In the genomic region with DNA sequence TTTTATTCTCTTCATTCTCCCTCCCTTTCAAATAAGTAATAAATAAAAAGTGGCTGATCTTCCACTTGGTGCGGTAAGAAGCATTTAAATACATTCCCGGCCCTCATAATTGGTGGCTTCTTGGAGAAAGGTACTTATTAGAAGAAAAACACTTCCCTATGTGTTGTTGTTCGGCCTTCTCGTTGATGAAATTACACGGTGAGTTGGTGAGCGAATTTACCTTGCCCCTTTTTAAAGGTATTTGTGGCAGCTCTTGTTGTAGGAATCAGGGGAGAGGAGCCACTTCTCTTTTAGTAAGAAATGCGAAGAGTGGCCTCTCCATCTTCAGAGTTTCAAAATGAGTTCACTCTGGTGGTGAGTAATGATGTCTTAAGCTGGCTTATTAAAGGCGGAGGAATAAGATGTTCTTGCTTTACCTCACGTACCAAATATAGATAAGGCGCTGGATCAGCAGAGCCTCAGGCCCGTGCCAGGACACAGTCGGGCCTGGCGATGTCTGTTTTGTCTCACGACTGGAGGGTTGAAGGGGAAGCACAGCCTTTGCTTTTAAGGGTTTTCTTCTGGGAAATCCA, we compare ENCODE assay signal across 8 cellular contexts.
DNase-seq lines count a peak whose midpoint lies in the region; ATAC-seq, FAIRE-seq and TF ChIP-seq lines count a peak whose summit lies in the region.

No MANE protein-coding gene starts in this region.

- H3K36me3 Mint-ChIP-seq in glutamatergic neuron (ENCODE audit: unreplicated experiment): no peaks in the 10 kb centered on the region

- H3K4me1 ChIP-seq in heart right ventricle (peaks cover 7 to 80% (median 44%) of the 10 kb centered on the region in 9 donors), urinary bladder (ENCODE audit: insufficient read depth) (no peaks in the 10 kb centered on the region), spleen (peaks cover 0 to 38% (median 14%) of the 10 kb centered on the region in 6 donors)

- H3K27ac Mint-ChIP-seq in glutamatergic neuron (ENCODE audit: unreplicated experiment): no peak overlapping the region

- peak; percentile 66 for DNase-seq in A172 (ENCODE audit: low spot score)
- DNase-seq in GM19239 (ENCODE audit: insufficient read length, low spot score): peak; percentile 41
- peak; percentile 61 for DNase-seq in SIG-M5 treated with dmso at 0.1 percent for 504 hours (lab: John Stamatoyannopoulos, UW; ENCODE audit: unreplicated experiment)
- DNase-seq in heart right ventricle: peak in 1 of 2 donors; percentile 37
- no peak for DNase-seq in glutamatergic neuron
- no peak for DNase-seq in SW480 (ENCODE audit: low spot score)
- DNase-seq in spleen: no peak

- H3K4me1 Mint-ChIP-seq in glutamatergic neuron (ENCODE audit: low read depth, unreplicated experiment): peaks cover 5% of the 10 kb centered on the region

- peaks cover 4% of the 10 kb centered on the region for H3K27me3 Mint-ChIP-seq in glutamatergic neuron (ENCODE audit: unreplicated experiment)

- H3K9me3 Mint-ChIP-seq in glutamatergic neuron (ENCODE audit: unreplicated experiment): peaks cover 6% of the 10 kb centered on the region

- H3K27ac ChIP-seq in heart right ventricle (peak overlapping the region; percentile 13 to 93 (median 72)), urinary bladder (ENCODE audit: low read depth) (peak overlapping the region; percentile 51), spleen (peak overlapping the region in 1 of 8 donors; percentile 11)

- no peak for TF ChIP-seq CTCF in heart right ventricle (IDR thresholded peaks at IDR 0.05)
- TF ChIP-seq CTCF in glutamatergic neuron (IDR thresholded peaks at IDR 0.05; ENCODE audit: partially characterized antibody, unreplicated experiment): no peak
- no peak for TF ChIP-seq CTCF in spleen (IDR thresholded peaks at IDR 0.05 in 8 of 11, conservative IDR thresholded peaks at IDR 0.05 in 3 of 11)

- H3K9me3 ChIP-seq in heart right ventricle (no peaks in the 10 kb centered on the region), spleen (no peaks in the 10 kb centered on the region)

- peak; percentile 33 for FAIRE-seq in GM19239 (lab: Jason Lieb, UNC)

- H3K27me3 ChIP-seq in heart right ventricle (no peaks in the 10 kb centered on the region), spleen (replicated peaks in 1 of 7) (no peaks in the 10 kb centered on the region)

- intact Hi-C loops in heart right ventricle (cut with DNase I): no loop called here
- intact Hi-C loops in spleen (cut with DNase I; ENCODE audit: low total_unique reads): no loop called here

- WGBS in heart right ventricle, 2 donors: 63% methylated on average over 14 of the region's 14 CpGs
- 40% methylated on average over 14 of the region's 14 CpGs for WGBS in urinary bladder
- 57 to 70% (median 68%) methylated on average over 14 of the region's 14 CpGs for WGBS in spleen, 5 donors

- no peaks in the 10 kb centered on the region for H3K36me3 ChIP-seq in heart right ventricle
- H3K36me3 ChIP-seq in urinary bladder (ENCODE audit: insufficient read depth): no peaks in the 10 kb centered on the region
- H3K36me3 ChIP-seq in spleen: peaks cover 0 to 14% (median 0%) of the 10 kb centered on the region in 6 donors

- no peak for TF ChIP-seq POLR2A in spleen (IDR thresholded peaks at IDR 0.05)

- peak in 5 of 8 donors; percentile 52 to 75 (median 56) for ATAC-seq in heart right ventricle

- no peak overlapping the region for H3K4me3 Mint-ChIP-seq in glutamatergic neuron (ENCODE audit: unreplicated experiment)

- H3K4me3 ChIP-seq in heart right ventricle (no peak overlapping the region), urinary bladder (ENCODE audit: low read depth, low read length) (no peak overlapping the region), spleen (no peak overlapping the region)

Comparison
In these comparisons a context has a peak if more than half of its experiments do, and no peak if none do; other contexts are left out.
1. DNase-seq: peak in A172 (single experiment), GM19239 (single experiment) and SIG-M5 treated with dmso at 0.1 percent for 504 hours (single experiment); none in glutamatergic neuron (single experiment), SW480 (single experiment) and spleen (single experiment).